ENCODE assay signal across 18 cellular contexts in genomic region chr6:11971154-11971553, GRCh38. TPM values are rescaled to one million over a fixed set of nuclear protein-coding genes. Genes with fewer than 3 reads are reported as not detected.
DNase-seq lines count a peak whose midpoint lies in the region; ATAC-seq, FAIRE-seq and TF ChIP-seq lines count a peak whose summit lies in the region.
"Had no signal": no experiment of that assay in that cellular context is flagged by ENCODE, and none has a peak within 500 bp of the region (broad histone marks: within the 10 kb centered on the region; RNA-seq: fewer than 3 reads in every experiment).

No MANE protein-coding gene starts in this region.

- H3K27me3 Mint-ChIP-seq in osteocyte (ENCODE audit: unreplicated experiment) = no peaks in the 10 kb centered on the region
- H3K27me3 Mint-ChIP-seq in activated naive CD4-positive, alpha-beta T cell treated with anti-CD3 and anti-CD28 coated beads for 36 hours (ENCODE audit: low read depth) = no peaks in the 10 kb centered on the region
- H3K27me3 Mint-ChIP-seq: CD4-positive, alpha-beta T cell; type B pancreatic cell had no signal

- no peak overlapping the region for H2AFZ ChIP-seq in fibroblast of lung (ENCODE audit: low read length)

- H3K4me1 Mint-ChIP-seq in osteocyte (ENCODE audit: unreplicated experiment) = peaks cover 35% of the 10 kb centered on the region
- peaks cover 14% of the 10 kb centered on the region for H3K4me1 Mint-ChIP-seq in activated naive CD4-positive, alpha-beta T cell treated with anti-CD3 and anti-CD28 coated beads for 36 hours (ENCODE audit: low read depth)

- DNase-seq in EL (peak; percentile 89), RCC 7860 (ENCODE audit: low spot score) (peak; percentile 45), fibroblast of lung (ENCODE audit: low read depth in 2 of 2) (peak; percentile 56 to 97), osteocyte (ENCODE audit: extremely low spot score, unreplicated experiment) (no peak), HK-2 (ENCODE audit: unreplicated experiment) (no peak), left lobe of liver (ENCODE audit: low spot score) (no peak), NCI-H345 treated with DMSO at 0.1 percent for 48 hours (lab: John Stamatoyannopoulos, UW; ENCODE audit: unreplicated experiment) (no peak)
- DNase-seq in activated naive CD4-positive, alpha-beta T cell treated with anti-CD3 and anti-CD28 coated beads for 36 hours = no peak
- DNase-seq: activated CD4-positive, alpha-beta T cell treated with anti-CD3 and anti-CD28 coated beads, Interleukin-2, amount 50 U/mL, for 1 hour; body of pancreas; CD4-positive, alpha-beta T cell; effector memory CD8-positive, alpha-beta T cell; left colon; natural killer cell; stimulated activated CD4-positive, alpha-beta T cell treated with anti-CD3 and anti-CD28 coated beads, Interleukin-4, amount 100 ng/mL, for 24 hours; T1000 had no signal

- H3K36me3 Mint-ChIP-seq in osteocyte (ENCODE audit: unreplicated experiment) = no peaks in the 10 kb centered on the region
- H3K36me3 Mint-ChIP-seq in activated naive CD4-positive, alpha-beta T cell treated with anti-CD3 and anti-CD28 coated beads for 36 hours (ENCODE audit: low read depth) = no peaks in the 10 kb centered on the region
- H3K36me3 Mint-ChIP-seq: natural killer cell, type B pancreatic cell had no signal

- ATAC-seq in left lobe of liver = no peak
- ATAC-seq: body of pancreas; effector memory CD8-positive, alpha-beta T cell; left colon had no signal

- peak overlapping the region; percentile 7 for H3K4me2 ChIP-seq in fibroblast of lung (ENCODE audit: extremely low read depth, insufficient read depth, low read length)

- H3K27ac Mint-ChIP-seq in osteocyte (ENCODE audit: unreplicated experiment) = peak overlapping the region; percentile 37
- no peak overlapping the region for H3K27ac Mint-ChIP-seq in activated naive CD4-positive, alpha-beta T cell treated with anti-CD3 and anti-CD28 coated beads for 36 hours
- H3K27ac Mint-ChIP-seq: CD4-positive, alpha-beta T cell; type B pancreatic cell had no signal

- H3K27me3 ChIP-seq in fibroblast of lung (ENCODE audit: control insufficient read depth, insufficient read depth, low read length) = no peaks in the 10 kb centered on the region
- H3K27me3 ChIP-seq: body of pancreas had no signal

- H3K36me3 ChIP-seq in fibroblast of lung (ENCODE audit: control insufficient read depth, insufficient read depth, low read length) = no peaks in the 10 kb centered on the region

- no peaks in the 10 kb centered on the region for H3K9me3 Mint-ChIP-seq in osteocyte (ENCODE audit: unreplicated experiment)
- no peaks in the 10 kb centered on the region for H3K9me3 Mint-ChIP-seq in activated naive CD4-positive, alpha-beta T cell treated with anti-CD3 and anti-CD28 coated beads for 36 hours
- H3K9me3 Mint-ChIP-seq: CD4-positive, alpha-beta T cell; effector memory CD8-positive, alpha-beta T cell; natural killer cell had no signal

- H3K79me2 ChIP-seq in fibroblast of lung (ENCODE audit: control insufficient read depth, insufficient read depth, low read length) = no peaks in the 10 kb centered on the region

- no peak overlapping the region for H3K4me3 ChIP-seq in fibroblast of lung (replicated peaks in 1 of 4; ENCODE audit: control extremely low read depth in 1 of 4, insufficient read depth in 1 of 4, low read depth in 3 of 4, low read length in 4 of 4)
- H3K4me3 ChIP-seq: body of pancreas had no signal

- no peak overlapping the region for H3K9ac ChIP-seq in fibroblast of lung (ENCODE audit: insufficient read depth, low read length)

- peaks cover 3% of the 10 kb centered on the region for H3K4me1 ChIP-seq in fibroblast of lung (ENCODE audit: control insufficient read depth, extremely low read depth, insufficient read depth, low read length)
- H3K4me1 ChIP-seq: body of pancreas had no signal

- CTCF ChIA-PET in activated naive CD4-positive, alpha-beta T cell treated with anti-CD3 and anti-CD28 coated beads for 36 hours (lab: Charles Lee) = interaction anchor here (1.2 kb wide), 1 partner anchor 10 kb away, joined by 3 read pairs; no protein-coding TSS in a partner anchor

- peak overlapping the region; percentile 37 for H3K27ac ChIP-seq in fibroblast of lung (ENCODE audit: insufficient read depth, low read length)
- H3K27ac ChIP-seq: body of pancreas had no signal

- no peak overlapping the region for H3K4me3 Mint-ChIP-seq in osteocyte (ENCODE audit: unreplicated experiment)
- H3K4me3 Mint-ChIP-seq in activated naive CD4-positive, alpha-beta T cell treated with anti-CD3 and anti-CD28 coated beads for 36 hours = no peak overlapping the region
- H3K4me3 Mint-ChIP-seq: CD4-positive, alpha-beta T cell; effector memory CD8-positive, alpha-beta T cell; type B pancreatic cell had no signal

- no peaks in the 10 kb centered on the region for H4K20me1 ChIP-seq in fibroblast of lung (ENCODE audit: control insufficient read depth, extremely low read depth, insufficient read depth, low read length)

- no peaks in the 10 kb centered on the region for H3K9me3 ChIP-seq in fibroblast of lung (ENCODE audit: control insufficient read depth, insufficient read depth, low read depth, low read length)
- H3K9me3 ChIP-seq: body of pancreas had no signal

- TF ChIP-seq CTCF in fibroblast of lung (conservative IDR thresholded peaks at IDR 0.05 in 1 of 2, IDR thresholded peaks at IDR 0.05 in 1 of 2; ENCODE audit: low read depth in 1 of 2, low read length in 2 of 2) = no peak
- TF ChIP-seq CTCF in osteocyte (IDR thresholded peaks at IDR 0.05) = no peak

- intact Hi-C loops in activated naive CD4-positive, alpha-beta T cell treated with anti-CD3 and anti-CD28 coated beads for 36 hours (cut with micrococcal nuclease) = no loop called here

- FAIRE-seq in RCC 7860 (lab: Jason Lieb, UNC) = no peak
- FAIRE-seq: G401.6 had no signal

RNA-seq across cellular contexts. Expression of gene HIVEP1, which starts 41.0 kb away (rescaled TPM):
- total RNA-seq in fibroblast of lung (9.9 and 10.3 TPM in 2 replicates), osteocyte (23.0 and 27.8 TPM in 2 replicates), left lobe of liver (9.7 TPM)
- 12.6 and 14.6 TPM in 2 replicates for polyA plus RNA-seq in fibroblast of lung
- 6.1 and 9.6 TPM in 2 replicates for polyA plus RNA-seq in fibroblast of lung (2012)
- 13.7 and 24.3 TPM in 2 replicates for polyA minus RNA-seq in fibroblast of lung (ENCODE audit: low replicate concordance)
- 10 to 100 TPM; 43.6 to 47.9 TPM for total RNA-seq in activated naive CD4-positive, alpha-beta T cell treated with anti-CD3 and anti-CD28 coated beads for 36 hours

Comparison
In these comparisons a context has a peak if more than half of its experiments do, and no peak if none do; other contexts are left out.
1. DNase-seq: peak in EL (single experiment), RCC 7860 (single experiment) and fibroblast of lung (2 of 2); none in osteocyte (single experiment), HK-2 (single experiment), left lobe of liver (single experiment), activated naive CD4-positive, alpha-beta T cell treated with anti-CD3 and anti-CD28 coated beads for 36 hours (single experiment) and NCI-H345 treated with DMSO at 0.1 percent for 48 hours (single experiment).